In the genomic region with DNA sequence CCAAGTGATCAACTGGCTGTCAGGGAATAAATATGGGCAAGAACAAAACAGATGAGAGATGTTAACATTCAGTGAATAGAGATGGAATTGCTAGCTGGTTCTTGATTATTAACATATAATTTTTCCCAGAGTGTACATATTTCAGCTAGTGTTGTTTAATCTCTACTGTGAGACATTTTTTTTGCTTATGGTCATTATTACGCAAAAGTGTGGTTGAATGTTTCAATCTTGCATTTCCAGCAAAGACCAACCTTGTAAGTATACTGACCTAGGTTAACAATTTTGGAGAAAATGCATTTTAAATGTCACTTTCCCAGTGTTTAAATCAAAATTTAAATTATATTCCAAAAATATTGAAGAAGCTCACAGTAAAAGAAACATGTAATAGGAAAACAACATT, we compare ENCODE assay signal across 20 cellular contexts.
DNase-seq lines count a peak whose midpoint lies in the region; ATAC-seq, FAIRE-seq and TF ChIP-seq lines count a peak whose summit lies in the region.
"Had no signal": no experiment of that assay in that cellular context is flagged by ENCODE, and none has a peak within 500 bp of the region (broad histone marks: within the 10 kb centered on the region; RNA-seq: fewer than 3 reads in every experiment).

No MANE protein-coding gene starts in this region.

- H3K27ac Mint-ChIP-seq in activated naive CD8-positive, alpha-beta T cell treated with anti-CD3 and anti-CD28 coated beads for 36 hours, result no peak overlapping the region
- H3K27ac Mint-ChIP-seq: CD14-positive monocyte, GM23338 had no signal

- no peaks in the 10 kb centered on the region for H3K27me3 ChIP-seq in GM12878 (replicated peaks in 1 of 2; ENCODE audit: control insufficient read depth in 2 of 2, insufficient read depth in 2 of 2, low read length in 1 of 2)

- no peak overlapping the region for H3K4me2 ChIP-seq in GM12878 (ENCODE audit: control insufficient read depth, insufficient read depth)
- H3K4me2 ChIP-seq: GM23338 had no signal

- H3K9me3 ChIP-seq in GM12878 (replicated peaks; ENCODE audit: control insufficient read depth, insufficient read depth, low read length), result no peaks in the 10 kb centered on the region

- no peak for TF ChIP-seq EP300 in GM12878 (IDR thresholded peaks at IDR 0.05; ENCODE audit: borderline replicate concordance in 1 of 2, control insufficient read depth in 1 of 2, low read depth in 2 of 2, low read length in 2 of 2)

- no peak for TF ChIP-seq POLR2A in GM12878 (IDR thresholded peaks at IDR 0.05; ENCODE audit: low read depth, low read length)

- H3K4me3 Mint-ChIP-seq in activated naive CD8-positive, alpha-beta T cell treated with anti-CD3 and anti-CD28 coated beads for 36 hours, result no peak overlapping the region
- H3K4me3 Mint-ChIP-seq: CD14-positive monocyte, GM23338 had no signal

- in situ Hi-C loops in GM12878 (cut with MboI), result no loop called here

- H2AFZ ChIP-seq in GM12878 (ENCODE audit: control insufficient read depth, low read depth, low read length), result no peak overlapping the region
- H2AFZ ChIP-seq: GM23338 had no signal

- peaks cover 3% of the 10 kb centered on the region for H3K9me3 Mint-ChIP-seq in activated naive CD8-positive, alpha-beta T cell treated with anti-CD3 and anti-CD28 coated beads for 36 hours

- no TSS peak for BruUV-seq in GM12878 (replicated peaks; lab: Mats Ljungman, UMichigan)

- no peaks in the 10 kb centered on the region for H4K20me1 ChIP-seq in GM12878 (ENCODE audit: control insufficient read depth, insufficient read depth)

- TF ChIP-seq CTCF in GM12878 (IDR thresholded peaks at IDR 0.05 in 2 of 3, conservative IDR thresholded peaks at IDR 0.05 in 1 of 3; ENCODE audit: control insufficient read depth in 2 of 3, extremely low read depth in 1 of 3, insufficient read depth in 1 of 3, low read depth in 3 of 3, low read length in 3 of 3) (no peak), fibroblast of villous mesenchyme (IDR thresholded peaks at IDR 0.05; ENCODE audit: insufficient read depth, low read depth, low read length) (no peak), GM20000 (IDR thresholded peaks at IDR 0.05; ENCODE audit: extremely low read depth, missing control alignments) (no peak)

- DNase-seq in GM03348 (ENCODE audit: low spot score), result peak; percentile 7
- peak; percentile 46 for DNase-seq in LHCN-M2 (ENCODE audit: low read depth)
- DNase-seq in GM12878 (ENCODE audit: low read depth, low spot score), result no peak
- DNase-seq in fibroblast of villous mesenchyme (ENCODE audit: low read depth), result peak; percentile 39
- no peak for DNase-seq in activated naive CD8-positive, alpha-beta T cell treated with anti-CD3 and anti-CD28 coated beads for 36 hours
- no peak for DNase-seq in GM20000 (ENCODE audit: low spot score)
- DNase-seq: ACHN, DMS79 treated with DMSO at 0.1 percent for 48 hours, NCI-H1092, NCI-H1436 treated with DMSO at 0.1 percent for 48 hours, NCI-H2029, NCI-H345, NCI-H524 treated with DMSO at 0.1 percent for 48 hours had no signal

- FAIRE-seq in GM12878 (lab: Jason Lieb, UNC), result peak; percentile 23
- FAIRE-seq: K562 had no signal

- H3K9ac ChIP-seq in GM12878 (ENCODE audit: control insufficient read depth, insufficient read depth, low read length), result no peak overlapping the region

- H3K27ac ChIP-seq in GM12878 (ENCODE audit: control insufficient read depth, insufficient read depth), result no peak overlapping the region

- CTCF ChIA-PET in GM12878 (lab: Yijun Ruan, JAX), result no interaction called here

- H3K27me3 Mint-ChIP-seq in activated naive CD8-positive, alpha-beta T cell treated with anti-CD3 and anti-CD28 coated beads for 36 hours, result no peaks in the 10 kb centered on the region

- H3K36me3 Mint-ChIP-seq in activated naive CD8-positive, alpha-beta T cell treated with anti-CD3 and anti-CD28 coated beads for 36 hours, result no peaks in the 10 kb centered on the region
- H3K36me3 Mint-ChIP-seq: CD14-positive monocyte had no signal

- no peak for ATAC-seq in GM12878
- no peak for ATAC-seq in HG02759 (IDR thresholded peaks at IDR 0.05; ENCODE audit: unreplicated experiment)
- ATAC-seq: GM23338, HCT116, K562, Panc1, Right ventricle myocardium inferior had no signal

- intact Hi-C loops in GM12878 (cut with micrococcal nuclease; ENCODE audit: unreplicated experiment), result no loop called here

- no peaks in the 10 kb centered on the region for H3K36me3 ChIP-seq in GM12878 (ENCODE audit: control insufficient read depth in 2 of 2, insufficient read depth in 2 of 2, low read length in 1 of 2)

- H3K79me2 ChIP-seq in GM12878 (ENCODE audit: control insufficient read depth, insufficient read depth, low read length), result no peaks in the 10 kb centered on the region

- no peaks in the 10 kb centered on the region for H3K4me1 Mint-ChIP-seq in activated naive CD8-positive, alpha-beta T cell treated with anti-CD3 and anti-CD28 coated beads for 36 hours
- H3K4me1 Mint-ChIP-seq: CD14-positive monocyte, GM23338 had no signal

- POLR2A ChIA-PET in GM12878 (lab: Charles Lee), result no interaction called here

- H3K4me1 ChIP-seq in GM12878 (ENCODE audit: control insufficient read depth, insufficient read depth, low read length), result no peaks in the 10 kb centered on the region

- TF ChIP-seq RAD21 in GM12878 (IDR thresholded peaks at IDR 0.05; ENCODE audit: insufficient read depth, low read depth, low read length), result no peak

- H3K4me3 ChIP-seq in GM12878, result no peak overlapping the region
- H3K4me3 ChIP-seq in fibroblast of villous mesenchyme (ENCODE audit: low read depth, low read length), result no peak overlapping the region
- H3K4me3 ChIP-seq: GM23338, K562 had no signal

- WGBS in GM12878 (ENCODE audit: insufficient coverage, insufficient replicate concordance, low lambda C conversion rate, missing lambda C conversion rate), result 67% methylated on average over 1 of the region's 1 CpG

- SMC1A ChIA-PET in GM12878 (lab: Charles Lee; ENCODE audit: uncharacterized antibody, unreplicated experiment), result no interaction called here

- RAD21 ChIA-PET in GM12878 (lab: Charles Lee; ENCODE audit: unreplicated experiment), result no interaction called here

TF ChIP-seq in GM12878, 131 proteins besides CTCF, POLR2A, EP300 and RAD21 (continues in another document):
- TF ChIP-seq, protein P1, sequence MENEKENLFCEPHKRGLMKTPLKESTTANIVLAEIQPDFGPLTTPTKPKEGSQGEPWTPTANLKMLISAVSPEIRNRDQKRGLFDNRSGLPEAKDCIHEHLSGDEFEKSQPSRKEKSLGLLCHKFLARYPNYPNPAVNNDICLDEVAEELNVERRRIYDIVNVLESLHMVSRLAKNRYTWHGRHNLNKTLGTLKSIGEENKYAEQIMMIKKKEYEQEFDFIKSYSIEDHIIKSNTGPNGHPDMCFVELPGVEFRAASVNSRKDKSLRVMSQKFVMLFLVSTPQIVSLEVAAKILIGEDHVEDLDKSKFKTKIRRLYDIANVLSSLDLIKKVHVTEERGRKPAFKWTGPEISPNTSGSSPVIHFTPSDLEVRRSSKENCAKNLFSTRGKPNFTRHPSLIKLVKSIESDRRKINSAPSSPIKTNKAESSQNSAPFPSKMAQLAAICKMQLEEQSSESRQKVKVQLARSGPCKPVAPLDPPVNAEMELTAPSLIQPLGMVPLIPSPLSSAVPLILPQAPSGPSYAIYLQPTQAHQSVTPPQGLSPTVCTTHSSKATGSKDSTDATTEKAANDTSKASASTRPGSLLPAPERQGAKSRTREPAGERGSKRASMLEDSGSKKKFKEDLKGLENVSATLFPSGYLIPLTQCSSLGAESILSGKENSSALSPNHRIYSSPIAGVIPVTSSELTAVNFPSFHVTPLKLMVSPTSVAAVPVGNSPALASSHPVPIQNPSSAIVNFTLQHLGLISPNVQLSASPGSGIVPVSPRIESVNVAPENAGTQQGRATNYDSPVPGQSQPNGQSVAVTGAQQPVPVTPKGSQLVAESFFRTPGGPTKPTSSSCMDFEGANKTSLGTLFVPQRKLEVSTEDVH (IDR thresholded peaks at IDR 0.05; ENCODE audit: low read depth, partially characterized antibody), result no peak
- no peak for TF ChIP-seq CEBPB (IDR thresholded peaks at IDR 0.05; ENCODE audit: borderline replicate concordance in 1 of 2, low read depth in 2 of 2, low read length in 2 of 2)
- no peak for TF ChIP-seq TBL1XR1 (IDR thresholded peaks at IDR 0.05; ENCODE audit: low read depth, low read length)
- TF ChIP-seq MEF2A (IDR thresholded peaks at IDR 0.05; ENCODE audit: insufficient read depth, low read depth, low read length), result no peak
- no peak for TF ChIP-seq SRF (IDR thresholded peaks at IDR 0.05; ENCODE audit: low read depth in 2 of 2, low read length in 2 of 2)
- TF ChIP-seq, protein P2, sequence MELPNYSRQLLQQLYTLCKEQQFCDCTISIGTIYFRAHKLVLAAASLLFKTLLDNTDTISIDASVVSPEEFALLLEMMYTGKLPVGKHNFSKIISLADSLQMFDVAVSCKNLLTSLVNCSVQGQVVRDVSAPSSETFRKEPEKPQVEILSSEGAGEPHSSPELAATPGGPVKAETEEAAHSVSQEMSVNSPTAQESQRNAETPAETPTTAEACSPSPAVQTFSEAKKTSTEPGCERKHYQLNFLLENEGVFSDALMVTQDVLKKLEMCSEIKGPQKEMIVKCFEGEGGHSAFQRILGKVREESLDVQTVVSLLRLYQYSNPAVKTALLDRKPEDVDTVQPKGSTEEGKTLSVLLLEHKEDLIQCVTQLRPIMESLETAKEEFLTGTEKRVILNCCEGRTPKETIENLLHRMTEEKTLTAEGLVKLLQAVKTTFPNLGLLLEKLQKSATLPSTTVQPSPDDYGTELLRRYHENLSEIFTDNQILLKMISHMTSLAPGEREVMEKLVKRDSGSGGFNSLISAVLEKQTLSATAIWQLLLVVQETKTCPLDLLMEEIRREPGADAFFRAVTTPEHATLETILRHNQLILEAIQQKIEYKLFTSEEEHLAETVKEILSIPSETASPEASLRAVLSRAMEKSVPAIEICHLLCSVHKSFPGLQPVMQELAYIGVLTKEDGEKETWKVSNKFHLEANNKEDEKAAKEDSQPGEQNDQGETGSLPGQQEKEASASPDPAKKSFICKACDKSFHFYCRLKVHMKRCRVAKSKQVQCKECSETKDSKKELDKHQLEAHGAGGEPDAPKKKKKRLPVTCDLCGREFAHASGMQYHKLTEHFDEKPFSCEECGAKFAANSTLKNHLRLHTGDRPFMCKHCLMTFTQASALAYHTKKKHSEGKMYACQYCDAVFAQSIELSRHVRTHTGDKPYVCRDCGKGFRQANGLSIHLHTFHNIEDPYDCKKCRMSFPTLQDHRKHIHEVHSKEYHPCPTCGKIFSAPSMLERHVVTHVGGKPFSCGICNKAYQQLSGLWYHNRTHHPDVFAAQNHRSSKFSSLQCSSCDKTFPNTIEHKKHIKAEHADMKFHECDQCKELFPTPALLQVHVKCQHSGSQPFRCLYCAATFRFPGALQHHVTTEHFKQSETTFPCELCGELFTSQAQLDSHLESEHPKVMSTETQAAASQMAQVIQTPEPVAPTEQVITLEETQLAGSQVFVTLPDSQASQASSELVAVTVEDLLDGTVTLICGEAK (IDR thresholded peaks at IDR 0.05; ENCODE audit: borderline replicate concordance), result no peak

Comparison
In these comparisons a context has a peak if more than half of its experiments do, and no peak if none do; other contexts are left out.
1. DNase-seq: peak in GM03348 (single experiment), LHCN-M2 (single experiment) and fibroblast of villous mesenchyme (single experiment); none in GM12878 (single experiment), activated naive CD8-positive, alpha-beta T cell treated with anti-CD3 and anti-CD28 coated beads for 36 hours (single experiment) and GM20000 (single experiment).